Comparison of ENCODE assay signal across 8 cellular contexts in genomic region chr7:44201813-44202212, GRCh38. TPM values are rescaled to one million over a fixed set of nuclear protein-coding genes. Genes with fewer than 3 reads are reported as not detected.
A peak's percentile ranks its signal among the peaks of the same experiment; 100 is the strongest.
DNase-seq lines count a peak whose midpoint lies in the region; ATAC-seq, FAIRE-seq and TF ChIP-seq lines count a peak whose summit lies in the region.

No MANE protein-coding gene starts in this region.

- H3K4me3 ChIP-seq in HCT116 (replicated peaks in 1 of 2; ENCODE audit: low read depth in 1 of 2, low read length in 2 of 2) (peak overlapping the region; percentile 95 to 98), small intestine (ENCODE audit: low read depth in 1 of 2, low read length in 2 of 2) (peak overlapping the region; percentile 83 to 94)

- H3K36me3 ChIP-seq in HCT116 (ENCODE audit: control insufficient read depth in 1 of 2, insufficient read depth in 2 of 2, low read length in 2 of 2), result peaks cover 16 to 19% of the 10 kb centered on the region in 2 experiments; a peak in 3 of 4 replicates
- H3K36me3 ChIP-seq in small intestine (ENCODE audit: control insufficient read depth in 2 of 2, insufficient read depth in 2 of 2, low read length in 2 of 2), result peaks cover 5 to 6% of the 10 kb centered on the region in 2 donors

- H3K27ac ChIP-seq in HCT116 (ENCODE audit: low read depth, low read length) (no peak overlapping the region), VCaP (peak overlapping the region; percentile 77), small intestine (ENCODE audit: low read depth in 1 of 2, low read length in 1 of 2) (no peak overlapping the region)

- POLR2A ChIA-PET in HCT116 (lab: Charles Lee), result no interaction called here

- whole genome bisulfite sequencing in small intestine, 3 donors, result 24 to 36% (median 28%) methylated on average over 8 of the region's 8 CpGs

- H3K9ac ChIP-seq in HCT116 (ENCODE audit: low read length), result peak overlapping the region; percentile 82

- H3K9me3 ChIP-seq in HCT116 (ENCODE audit: control insufficient read depth in 1 of 2, insufficient read depth in 1 of 2, low read depth in 1 of 2, low read length in 2 of 2), result no peaks in the 10 kb centered on the region
- H3K9me3 ChIP-seq in small intestine (ENCODE audit: control insufficient read depth, low read depth), result no peaks in the 10 kb centered on the region

- TF ChIP-seq POLR2A in HCT116 (IDR thresholded peaks at IDR 0.05; ENCODE audit: borderline replicate concordance, extremely low read depth, insufficient read depth, insufficient read length), result no peak

- CTCF ChIA-PET in HCT116 (lab: Charles Lee), result interaction anchor here (0.6 kb wide), 1 partner anchor 38 kb away, joined by 3 read pairs; no protein-coding TSS in a partner anchor

- H3K4me2 ChIP-seq in HCT116 (ENCODE audit: low read length), result peak overlapping the region; percentile 92

- no peaks in the 10 kb centered on the region for H3K9me2 ChIP-seq in HCT116 (ENCODE audit: insufficient read depth)

- TF ChIP-seq CTCF in HCT116 (IDR thresholded peaks at IDR 0.05 in 2 of 3, conservative IDR thresholded peaks at IDR 0.05 in 1 of 3; ENCODE audit: borderline replicate concordance in 1 of 3, insufficient read depth in 1 of 3, low read depth in 2 of 3, low read length in 2 of 3) (no peak), VCaP (conservative IDR thresholded peaks at IDR 0.05) (no peak)

- no peaks in the 10 kb centered on the region for H3K27me3 ChIP-seq in HCT116 (ENCODE audit: insufficient read depth, low read length)
- peaks cover 0 to 3% of the 10 kb centered on the region in 2 donors for H3K27me3 ChIP-seq in small intestine (ENCODE audit: control insufficient read depth in 2 of 2, insufficient read depth in 2 of 2, low read length in 2 of 2)

- no peak overlapping the region for H2AFZ ChIP-seq in HCT116 (ENCODE audit: low read depth, low read length, poor library complexity, severe bottlenecking)

- intact Hi-C loops in HCT116 (cut with micrococcal nuclease), result no loop called here

- H4K20me1 ChIP-seq in HCT116 (ENCODE audit: insufficient read depth), result no peaks in the 10 kb centered on the region

- H3K4me1 ChIP-seq in HCT116 (ENCODE audit: control insufficient read depth in 1 of 2, insufficient read depth in 2 of 2, low read length in 2 of 2), result peaks cover 8 to 10% of the 10 kb centered on the region in 2 experiments; a peak in 2 of 4 replicates
- peaks cover 4 to 7% of the 10 kb centered on the region in 2 donors for H3K4me1 ChIP-seq in small intestine (ENCODE audit: control insufficient read depth in 2 of 2, insufficient read depth in 1 of 2, low read depth in 1 of 2, low read length in 1 of 2)

- RAD21 ChIA-PET in HCT116 (lab: Charles Lee; ENCODE audit: low non-redundant PET in 1 of 2, low total read pairs in 2 of 2, uncharacterized antibody in 2 of 2, unreplicated experiment in 2 of 2), result no interaction called here

- H3K79me2 ChIP-seq in HCT116 (ENCODE audit: insufficient read depth, low read length), result peaks cover 56% of the 10 kb centered on the region

- no peak for TF ChIP-seq RAD21 in HCT116 (IDR thresholded peaks at IDR 0.05; ENCODE audit: low read depth)

- BruUV-seq in HCT116 (replicated peaks; lab: Mats Ljungman, UMichigan), result no TSS peak

- FAIRE-seq in small intestine (lab: Jason Lieb, UNC), result no peak

- DNase-seq in HCT116 (ENCODE audit: low read depth, low spot score) (no peak), hepatic stellate cell (ENCODE audit: low spot score) (peak; percentile 32), small intestine (no peak), AG20443 (ENCODE audit: low spot score) (no peak), NCI-H2081 (lab: John Stamatoyannopoulos, UW) (no peak)
- DNase-seq in activated CD4-positive, alpha-beta T cell treated with anti-CD3 and anti-CD28 coated beads, Interleukin-2, amount 50 U/mL, for 48 hours, result no peak
- no peak for DNase-seq in effector CD4-positive, alpha-beta T cell

- no peak for ATAC-seq in HCT116

TF ChIP-seq in HCT116, 20 proteins besides CTCF, POLR2A, EP300 and RAD21:
- TF ChIP-seq REST (IDR thresholded peaks at IDR 0.05; ENCODE audit: low read depth) (no peak), SP1 (IDR thresholded peaks at IDR 0.05; ENCODE audit: low read depth) (0 out of 2 replicates have a peak, but pooled peaks have one; percentile 10)

RNA-seq across cellular contexts. Expression of gene YKT6, which starts 1.0 kb away (rescaled TPM):
- total RNA-seq in HCT116 (2021; ENCODE audit: unreplicated experiment), result 84.8 TPM
- 58.5 and 60.6 TPM in 2 replicates for polyA plus RNA-seq in HCT116 (2012)
- polyA plus RNA-seq in small intestine, result 10 to 100 TPM; 60.4 to 73.7 (median 68.1) TPM

RNA-seq across cellular contexts. Expression of gene GCK, which starts 12.6 kb away (rescaled TPM):
- total RNA-seq in HCT116 (2021; ENCODE audit: unreplicated experiment), result 0.34 TPM
- polyA plus RNA-seq in HCT116 (2012), result 0.29 and 0.83 TPM in 2 replicates
- polyA plus RNA-seq in small intestine, result under 1 TPM in 1 of 3 donors, not detected in 2; 0.85 TPM
